Comparison of ENCODE assay signal across 8 cellular contexts in genomic region chr1:156500847-156501686, GRCh38. TPM values are rescaled to one million over a fixed set of nuclear protein-coding genes. Genes with fewer than 3 reads are reported as not detected.
DNase-seq lines count a peak whose midpoint lies in the region; ATAC-seq and TF ChIP-seq lines count a peak whose summit lies in the region.

No MANE protein-coding gene starts in this region.

- peak overlapping the region; percentile 83 to 88 for H3K9ac ChIP-seq in liver (ENCODE audit: low read depth in 1 of 2, low read length in 2 of 2)

- no peaks in the 10 kb centered on the region for H3K9me3 ChIP-seq in liver (ENCODE audit: control insufficient read depth in 4 of 4, low read length in 3 of 4)

- peak overlapping the region; percentile 95 for H3K27ac ChIP-seq in C4-2B
- H3K27ac ChIP-seq in liver (ENCODE audit: low read depth in 1 of 2, low read length in 2 of 2): peak overlapping the region; percentile 100

- peak; percentile 99 for DNase-seq in NCI-H69 (lab: John Stamatoyannopoulos, UW)
- peak; percentile 92 for DNase-seq in activated CD4-positive, alpha-beta T cell treated with anti-CD3 and anti-CD28 coated beads, Interleukin-2, amount 50 U/mL, for 1 hour
- peak; percentile 94 for DNase-seq in dedifferentiated amniotic fluid mesenchymal stem cell (ENCODE audit: extremely low spot score)
- peak; percentile 94 for DNase-seq in stimulated activated CD4-positive, alpha-beta T cell treated with anti-CD3 and anti-CD28 coated beads, Interleukin-4, amount 100 ng/mL, for 1 hour

- no peaks in the 10 kb centered on the region for H3K27me3 ChIP-seq in liver (ENCODE audit: control insufficient read depth in 4 of 4, insufficient read depth in 4 of 4, low read length in 3 of 4)

- H3K4me3 ChIP-seq in liver (ENCODE audit: low read depth in 1 of 3, low read length in 3 of 3): peak overlapping the region; percentile 71 to 98 (median 94)

- WGBS in liver: under 1% methylated on average over 59 of the region's 59 CpGs

- H3K4me1 ChIP-seq in liver (ENCODE audit: control insufficient read depth in 4 of 4, insufficient read depth in 4 of 4, low read length in 3 of 4): peaks cover 20 to 55% (median 46%) of the 10 kb centered on the region in 4 donors

- H3K36me3 ChIP-seq in liver (ENCODE audit: control insufficient read depth in 4 of 4, insufficient read depth in 3 of 4, low read depth in 1 of 4, low read length in 3 of 4): no peaks in the 10 kb centered on the region

- TF ChIP-seq RAD21 in liver (IDR thresholded peaks at IDR 0.05): peak in 1 of 2 donors; percentile 33

- TF ChIP-seq CTCF in C4-2B (conservative IDR thresholded peaks at IDR 0.05) (peak; percentile 81), liver (IDR thresholded peaks at IDR 0.05; ENCODE audit: low read depth, low read length, missing input control) (peak; percentile 37)

- ATAC-seq in GM19372 (IDR thresholded peaks at IDR 0.05; ENCODE audit: low read depth, unreplicated experiment) (peak; percentile 44), HG03521 (IDR thresholded peaks at IDR 0.05; ENCODE audit: unreplicated experiment) (peak; percentile 49)

TF ChIP-seq in liver, 16 proteins besides CTCF, POLR2A, EP300 and RAD21:
- TF ChIP-seq REST (IDR thresholded peaks at IDR 0.05) (no peak), ATF3 (IDR thresholded peaks at IDR 0.05) (no peak), NR2F2 (IDR thresholded peaks at IDR 0.05) (no peak), GABPA (IDR thresholded peaks at IDR 0.05 in 1 of 2, conservative IDR thresholded peaks at IDR 0.05 in 1 of 2) (no peak), YY1 (IDR thresholded peaks at IDR 0.05) (peak; percentile 72), HNF4G (IDR thresholded peaks at IDR 0.05) (no peak), RXRA (IDR thresholded peaks at IDR 0.05) (peak in 1 of 2 donors; percentile 39), MAX (IDR thresholded peaks at IDR 0.05) (peak; percentile 90), ZBTB33 (IDR thresholded peaks at IDR 0.05) (no peak), HNF4A (conservative IDR thresholded peaks at IDR 0.05) (no peak), TAF1 (conservative IDR thresholded peaks at IDR 0.05) (no peak), FOXA1 (IDR thresholded peaks at IDR 0.05) (no peak), EGR1 (IDR thresholded peaks at IDR 0.05; ENCODE audit: low read depth in 2 of 2) (peak; percentile 41 to 61), JUND (IDR thresholded peaks at IDR 0.05) (peak; percentile 55 to 62), FOXA2 (IDR thresholded peaks at IDR 0.05) (no peak), SP1 (IDR thresholded peaks at IDR 0.05) (peak; percentile 65)

RNA-seq across cellular contexts. Expression of gene MEF2D, which starts 0.5 kb away (rescaled TPM):
- 1 to 10 TPM; 5.2 to 5.7 TPM for total RNA-seq in liver
- polyA plus RNA-seq in liver: 1 to 10 TPM; 3.4 to 7.6 TPM

Comparison
In these comparisons a context has a peak if more than half of its experiments do, and no peak if none do; other contexts are left out.
1. Peak in every context shown above with its lines: DNase-seq, ATAC-seq, H3K4me3 ChIP-seq and H3K27ac ChIP-seq.